In the genomic region with DNA sequence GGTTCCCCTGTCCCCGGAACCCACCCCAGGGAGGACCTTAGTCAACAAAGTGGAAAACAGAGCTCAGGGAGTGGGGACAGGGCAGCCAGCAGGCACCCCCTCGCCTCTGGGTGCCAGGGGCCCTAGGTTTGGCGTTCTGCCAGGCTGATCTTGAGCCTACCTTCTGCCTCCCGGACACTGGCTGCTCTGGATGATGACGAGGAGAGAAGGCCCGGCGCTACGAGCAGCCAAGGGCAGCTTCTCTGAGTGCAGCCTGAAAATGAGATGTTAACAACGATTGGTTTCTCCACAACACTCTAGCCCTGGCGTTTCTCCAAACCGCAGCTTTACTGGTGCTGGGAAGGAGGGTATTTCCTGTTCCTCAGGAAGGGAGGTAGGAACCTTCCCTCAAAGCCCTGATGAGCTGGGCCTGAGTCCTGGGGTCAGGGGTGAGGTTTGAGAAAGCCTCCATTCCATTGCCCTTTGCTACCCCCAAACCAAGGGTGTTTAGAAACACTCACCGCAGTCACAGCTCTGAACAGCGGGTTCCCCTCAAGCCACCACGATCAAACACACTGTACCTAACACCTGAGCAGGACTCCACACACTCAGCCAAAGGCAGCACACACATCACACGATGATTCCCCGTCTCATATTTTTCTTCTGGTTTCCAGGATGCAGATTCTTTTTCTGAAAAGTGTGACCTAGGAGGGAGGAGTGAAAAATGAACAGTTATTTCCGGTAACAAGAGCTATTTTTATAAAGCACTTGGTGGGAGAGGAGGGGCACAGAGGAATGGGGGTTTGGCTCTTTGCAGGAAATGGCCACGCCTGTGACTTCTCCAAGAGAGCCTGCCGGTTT, we compare ENCODE assay signal across 8 cellular contexts. TPM values are rescaled to one million over a fixed set of nuclear protein-coding genes. Genes with fewer than 3 reads are reported as not detected.
A peak's percentile ranks its signal among the peaks of the same experiment; 100 is the strongest.
DNase-seq lines count a peak whose midpoint lies in the region; ATAC-seq lines count a peak whose summit lies in the region.

TSS of gene STING1 (minus strand) at position 709 of the 840 bp plus-strand sequence. CDS start 1,054 bp downstream, outside the sequence.

- H3K27ac Mint-ChIP-seq in effector memory CD8-positive, alpha-beta T cell: peak within 1 kb of the TSS; percentile 82 to 88

- H3K4me1 Mint-ChIP-seq in effector memory CD8-positive, alpha-beta T cell (ENCODE audit: low read depth in 2 of 2): peaks cover 33 to 42% of the 10 kb centered on the region in 2 donors

- peak; percentile 48 for ATAC-seq in HG02610 (IDR thresholded peaks at IDR 0.05; ENCODE audit: unreplicated experiment)
- peak; percentile 93 for ATAC-seq in effector memory CD8-positive, alpha-beta T cell (replicated peaks)
- ATAC-seq in HG03439 (IDR thresholded peaks at IDR 0.05; ENCODE audit: unreplicated experiment): no peak

- no peaks in the 10 kb centered on the region for H3K9me3 Mint-ChIP-seq in effector memory CD8-positive, alpha-beta T cell

- no peaks in the 10 kb centered on the region for H3K27me3 Mint-ChIP-seq in effector memory CD8-positive, alpha-beta T cell

- peaks cover 7 to 13% of the 10 kb centered on the region in 2 donors for H3K36me3 ChIP-seq in mucosa of rectum (ENCODE audit: control insufficient read depth in 2 of 2, insufficient read depth in 2 of 2, low read length in 2 of 2)
- H3K36me3 ChIP-seq in subcutaneous abdominal adipose tissue (ENCODE audit: control insufficient read depth in 5 of 5, insufficient read depth in 5 of 5, low read length in 5 of 5): peaks cover 0 to 20% (median 14%) of the 10 kb centered on the region in 5 donors

- peak within 1 kb of the TSS; percentile 65 to 69 for H3K4me3 ChIP-seq in mucosa of rectum (ENCODE audit: low read length in 2 of 2)
- peak within 1 kb of the TSS; percentile 48 to 77 (median 73) for H3K4me3 ChIP-seq in subcutaneous abdominal adipose tissue (ENCODE audit: low read depth in 1 of 5, low read length in 5 of 5)

- H3K4me1 ChIP-seq in mucosa of rectum (ENCODE audit: control insufficient read depth in 2 of 2, insufficient read depth in 2 of 2, low read length in 2 of 2) (peaks cover 25 to 28% of the 10 kb centered on the region in 2 donors), subcutaneous abdominal adipose tissue (ENCODE audit: control insufficient read depth in 5 of 5, insufficient read depth in 5 of 5, low read length in 5 of 5) (peaks cover 8 to 41% (median 25%) of the 10 kb centered on the region in 5 donors)

- H3K9me3 ChIP-seq in mucosa of rectum (ENCODE audit: control insufficient read depth in 2 of 2, low read length in 2 of 2) (no peaks in the 10 kb centered on the region), subcutaneous abdominal adipose tissue (ENCODE audit: control insufficient read depth in 5 of 5, low read length in 5 of 5) (no peaks in the 10 kb centered on the region)

- H3K27me3 ChIP-seq in mucosa of rectum (ENCODE audit: control insufficient read depth in 2 of 2, insufficient read depth in 2 of 2, low read length in 2 of 2) (no peaks in the 10 kb centered on the region), subcutaneous abdominal adipose tissue (ENCODE audit: control insufficient read depth in 5 of 5, insufficient read depth in 4 of 5, low read length in 5 of 5) (no peaks in the 10 kb centered on the region)

- H3K9ac ChIP-seq in mucosa of rectum (ENCODE audit: low read depth in 1 of 2, low read length in 2 of 2) (peak within 1 kb of the TSS; percentile 76 to 78), subcutaneous abdominal adipose tissue (ENCODE audit: low read length in 5 of 5) (peak within 1 kb of the TSS; percentile 43 to 88 (median 77))

- peaks cover 35% of the 10 kb centered on the region for H3K36me3 Mint-ChIP-seq in effector memory CD8-positive, alpha-beta T cell (ENCODE audit: insufficient read depth)

- DNase-seq in DMS 273 treated with DMSO at 0.1 percent for 48 hours (lab: John Stamatoyannopoulos, UW) (peak; percentile 89), NCI-H460 (ENCODE audit: extremely low read depth, low read depth) (peak; percentile 40)
- DNase-seq in activated CD4-positive, alpha-beta T cell treated with anti-CD3 and anti-CD28 coated beads, Interleukin-2, amount 50 U/mL, for 48 hours: peak; percentile 79 to 86
- DNase-seq in effector memory CD8-positive, alpha-beta T cell: peak; percentile 62 to 70 (median 67)

- H3K4me3 Mint-ChIP-seq in effector memory CD8-positive, alpha-beta T cell: peak within 1 kb of the TSS; percentile 76 to 83

- H3K27ac ChIP-seq in mucosa of rectum (ENCODE audit: low read depth in 2 of 2, low read length in 2 of 2) (peak within 1 kb of the TSS; percentile 88 to 91), subcutaneous abdominal adipose tissue (ENCODE audit: low read depth, low read length) (peak within 1 kb of the TSS; percentile 91)

RNA-seq across cellular contexts. Expression of gene STING1, which starts in this region (rescaled TPM):
- total RNA-seq in NCI-H460 (2014; rRNA removed; shearing (Covaris generic)): 1.6 and 3.0 TPM in 2 replicates
- 2.8 and 6.5 TPM in 2 replicates for polyA plus RNA-seq in NCI-H460 (2014; cell fraction: nucleus; rRNA removed)
